ENCODE assay signal across 13 cellular contexts in the genomic region with DNA sequence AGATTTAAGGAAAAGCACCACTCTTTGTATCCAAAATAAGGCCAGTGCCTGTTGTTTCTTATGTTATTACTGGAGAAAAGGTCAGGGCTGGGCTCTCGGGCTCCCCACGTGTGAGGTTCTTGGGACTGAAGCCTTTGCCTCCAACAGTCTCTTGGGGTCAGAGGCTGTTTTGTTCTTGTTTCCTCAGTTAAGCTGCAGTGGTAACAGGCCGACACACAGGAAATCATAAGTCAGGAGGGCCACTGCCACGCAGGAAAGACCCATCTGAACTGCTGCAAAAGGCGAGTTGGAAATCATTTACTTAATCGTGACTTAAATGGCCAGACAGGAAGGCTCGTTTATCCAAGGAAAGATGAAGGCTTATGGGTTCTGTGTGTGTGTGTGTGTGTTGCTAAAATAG. TPM values are rescaled to one million over a fixed set of nuclear protein-coding genes. Genes with fewer than 3 reads are reported as not detected.
DNase-seq lines count a peak whose midpoint lies in the region; ATAC-seq and TF ChIP-seq lines count a peak whose summit lies in the region.
"Had no signal": no experiment of that assay in that cellular context is flagged by ENCODE, and none has a peak within 500 bp of the region (broad histone marks: within the 10 kb centered on the region; RNA-seq: fewer than 3 reads in every experiment).

No MANE protein-coding gene starts in this region.

- no peak for TF ChIP-seq RAD21 in SK-N-SH (IDR thresholded peaks at IDR 0.05; ENCODE audit: low read length)

- CTCF ChIA-PET in SK-N-SH (lab: Yijun Ruan, JAX) = interaction anchor here (1.2 kb wide), 1 partner anchor 78 kb away, joined by 3 read pairs; no protein-coding TSS in a partner anchor

- H3F3A ChIP-seq in SK-N-SH (replicated peaks; ENCODE audit: insufficient read depth) = no peaks in the 10 kb centered on the region

- no peak overlapping the region for H3K4me3 ChIP-seq in SK-N-SH (ENCODE audit: low read depth in 2 of 2, low read length in 1 of 2)
- H3K4me3 ChIP-seq: lower lobe of right lung had no signal

- H3K9me3 ChIP-seq in SK-N-SH = no peaks in the 10 kb centered on the region
- H3K9me3 ChIP-seq: lower lobe of right lung had no signal

- no peak for TF ChIP-seq CTCF in SK-N-SH (IDR thresholded peaks at IDR 0.05)
- TF ChIP-seq CTCF in nephron progenitor cell (IDR thresholded peaks at IDR 0.05) = no peak

- H3K36me3 ChIP-seq in SK-N-SH (replicated peaks in 1 of 2; ENCODE audit: control insufficient read depth in 1 of 2, insufficient read depth in 2 of 2, low read length in 1 of 2) = no peaks in the 10 kb centered on the region
- H3K36me3 ChIP-seq: lower lobe of right lung had no signal

- H3K4me3 Mint-ChIP-seq in stimulated activated effector memory CD8-positive, alpha-beta T cell treated with anti-CD3 and anti-CD28 coated beads, Interleukin-12 subunit alpha, Interleukin-12 subunit beta, amount 100 ng/mL, for 72 hours = peak overlapping the region; percentile 44
- no peak overlapping the region for H3K4me3 Mint-ChIP-seq in nephron progenitor cell

- H3K27ac Mint-ChIP-seq in stimulated activated effector memory CD8-positive, alpha-beta T cell treated with anti-CD3 and anti-CD28 coated beads, Interleukin-12 subunit alpha, Interleukin-12 subunit beta, amount 100 ng/mL, for 72 hours = peak overlapping the region; percentile 84
- H3K27ac Mint-ChIP-seq in nephron progenitor cell = no peak overlapping the region

- no peaks in the 10 kb centered on the region for H3K27me3 ChIP-seq in SK-N-SH (ENCODE audit: insufficient read depth)

- H3K9me3 Mint-ChIP-seq in stimulated activated effector memory CD8-positive, alpha-beta T cell treated with anti-CD3 and anti-CD28 coated beads, Interleukin-12 subunit alpha, Interleukin-12 subunit beta, amount 100 ng/mL, for 72 hours = no peaks in the 10 kb centered on the region
- H3K9me3 Mint-ChIP-seq in nephron progenitor cell = no peaks in the 10 kb centered on the region

- H3K27me3 Mint-ChIP-seq in nephron progenitor cell (ENCODE audit: low read depth, poor library complexity) = peaks cover 9% of the 10 kb centered on the region

- no peaks in the 10 kb centered on the region for H4K20me1 ChIP-seq in SK-N-SH (ENCODE audit: insufficient read depth)

- POLR2A ChIA-PET in SK-N-SH (lab: Yijun Ruan, JAX) = no interaction called here

- WGBS in SK-N-SH (ENCODE audit: low lambda C conversion rate) = 41% methylated on average over 7 of the region's 7 CpGs

- peaks cover 36% of the 10 kb centered on the region for H3K4me1 Mint-ChIP-seq in stimulated activated effector memory CD8-positive, alpha-beta T cell treated with anti-CD3 and anti-CD28 coated beads, Interleukin-12 subunit alpha, Interleukin-12 subunit beta, amount 100 ng/mL, for 72 hours
- H3K4me1 Mint-ChIP-seq in nephron progenitor cell = peaks cover 12% of the 10 kb centered on the region

- H2AFZ ChIP-seq in SK-N-SH (ENCODE audit: low read depth) = no peak overlapping the region

- H3K27ac ChIP-seq in SK-N-SH (ENCODE audit: low read depth in 2 of 2, low read length in 1 of 2) = no peak overlapping the region
- H3K27ac ChIP-seq in caudate nucleus (ENCODE audit: low read depth, low read length) = peak overlapping the region; percentile 46
- H3K27ac ChIP-seq: lower lobe of right lung had no signal

- ATAC-seq in SK-N-SH treated with all-trans-retinoic acid at 6 μM for 48 hours = no peak
- no peak for ATAC-seq in stimulated activated effector memory CD8-positive, alpha-beta T cell treated with anti-CD3 and anti-CD28 coated beads, Interleukin-12 subunit alpha, Interleukin-12 subunit beta, amount 100 ng/mL, for 72 hours
- ATAC-seq in left lobe of liver = no peak

- H3K9me2 ChIP-seq in SK-N-SH = no peaks in the 10 kb centered on the region

- peak overlapping the region; percentile 20; the same call in 1 of the 2 replicates for H3K4me2 ChIP-seq in SK-N-SH

- H3K79me2 ChIP-seq in SK-N-SH (ENCODE audit: insufficient read depth) = no peaks in the 10 kb centered on the region

- peaks cover 0 to 11% of the 10 kb centered on the region in 2 experiments; a peak in 1 of 4 replicates for H3K4me1 ChIP-seq in SK-N-SH (ENCODE audit: control insufficient read depth in 1 of 2, insufficient read depth in 2 of 2, low read depth in 1 of 2, low read length in 1 of 2)

- TF ChIP-seq EP300 in SK-N-SH (IDR thresholded peaks at IDR 0.05; ENCODE audit: borderline replicate concordance in 1 of 2, low read depth in 1 of 2, low read length in 1 of 2) = no peak

- H3K9ac ChIP-seq in SK-N-SH = no peak overlapping the region

- DNase-seq in SK-N-SH = no peak
- DNase-seq in M059J (ENCODE audit: low read depth) = peak; percentile 22
- DNase-seq in caudate nucleus (lab: John Stamatoyannopoulos, UW) = no peak
- no peak for DNase-seq in stimulated activated effector memory CD8-positive, alpha-beta T cell treated with anti-CD3 and anti-CD28 coated beads, Interleukin-12 subunit alpha, Interleukin-12 subunit beta, amount 100 ng/mL, for 72 hours (ENCODE audit: low spot score in 2 of 2)
- DNase-seq in left lobe of liver (ENCODE audit: low spot score) = no peak
- no peak for DNase-seq in NCI-H1105 (lab: John Stamatoyannopoulos, UW)
- DNase-seq in nephron progenitor cell = no peak
- DNase-seq: glutamatergic neuron, NCI-H1417 treated with DMSO at 0.1 percent for 48 hours had no signal

- no peaks in the 10 kb centered on the region for H3K36me3 Mint-ChIP-seq in stimulated activated effector memory CD8-positive, alpha-beta T cell treated with anti-CD3 and anti-CD28 coated beads, Interleukin-12 subunit alpha, Interleukin-12 subunit beta, amount 100 ng/mL, for 72 hours
- H3K36me3 Mint-ChIP-seq in nephron progenitor cell (ENCODE audit: low read depth) = no peaks in the 10 kb centered on the region

TF ChIP-seq in SK-N-SH, 30 proteins besides CTCF, POLR2A, EP300 and RAD21 (continues in another document):
- TF ChIP-seq MEF2A (IDR thresholded peaks at IDR 0.05; ENCODE audit: borderline replicate concordance, low read depth) (no peak), GABPA (IDR thresholded peaks at IDR 0.05; ENCODE audit: low read depth) (no peak), RCOR1 (IDR thresholded peaks at IDR 0.05; ENCODE audit: low read length) (no peak), FOSL2 (IDR thresholded peaks at IDR 0.05; ENCODE audit: borderline replicate concordance, low read depth) (no peak), RXRA (IDR thresholded peaks at IDR 0.05; ENCODE audit: borderline replicate concordance, low read depth) (no peak), FOXJ3 (CRISPR knock-in tag; IDR thresholded peaks at IDR 0.05) (no peak), POLR2AphosphoS5 (IDR thresholded peaks at IDR 0.05; ENCODE audit: low read depth, low read length) (no peak), SMC3 (IDR thresholded peaks at IDR 0.05; ENCODE audit: low read depth, low read length) (no peak), NRF1 (IDR thresholded peaks at IDR 0.05; ENCODE audit: low read depth, low read length) (no peak), ELF1 (IDR thresholded peaks at IDR 0.05) (no peak), TEAD4 (IDR thresholded peaks at IDR 0.05; ENCODE audit: borderline replicate concordance, insufficient read depth) (no peak), YY1 (IDR thresholded peaks at IDR 0.05; ENCODE audit: low read depth) (no peak), TAF1 (IDR thresholded peaks at IDR 0.05; ENCODE audit: borderline replicate concordance, low read depth, low read length) (no peak)

TF ChIP-seq in SK-N-SH treated with all-trans-retinoic acid at 6 μM for 48 hours, 23 proteins besides CTCF, POLR2A, EP300 and RAD21:
- TF ChIP-seq ZFP3 (CRISPR knock-in tag; IDR thresholded peaks at IDR 0.05) = no peak
- TF ChIP-seq, protein P1, sequence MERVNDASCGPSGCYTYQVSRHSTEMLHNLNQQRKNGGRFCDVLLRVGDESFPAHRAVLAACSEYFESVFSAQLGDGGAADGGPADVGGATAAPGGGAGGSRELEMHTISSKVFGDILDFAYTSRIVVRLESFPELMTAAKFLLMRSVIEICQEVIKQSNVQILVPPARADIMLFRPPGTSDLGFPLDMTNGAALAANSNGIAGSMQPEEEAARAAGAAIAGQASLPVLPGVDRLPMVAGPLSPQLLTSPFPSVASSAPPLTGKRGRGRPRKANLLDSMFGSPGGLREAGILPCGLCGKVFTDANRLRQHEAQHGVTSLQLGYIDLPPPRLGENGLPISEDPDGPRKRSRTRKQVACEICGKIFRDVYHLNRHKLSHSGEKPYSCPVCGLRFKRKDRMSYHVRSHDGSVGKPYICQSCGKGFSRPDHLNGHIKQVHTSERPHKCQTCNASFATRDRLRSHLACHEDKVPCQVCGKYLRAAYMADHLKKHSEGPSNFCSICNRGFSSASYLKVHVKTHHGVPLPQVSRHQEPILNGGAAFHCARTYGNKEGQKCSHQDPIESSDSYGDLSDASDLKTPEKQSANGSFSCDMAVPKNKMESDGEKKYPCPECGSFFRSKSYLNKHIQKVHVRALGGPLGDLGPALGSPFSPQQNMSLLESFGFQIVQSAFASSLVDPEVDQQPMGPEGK (CRISPR knock-in tag; IDR thresholded peaks at IDR 0.05; ENCODE audit: borderline replicate concordance) = no peak
- TF ChIP-seq TOX (CRISPR knock-in tag; IDR thresholded peaks at IDR 0.05; ENCODE audit: borderline replicate concordance) = no peak
- no peak for TF ChIP-seq ZC3H10 (CRISPR knock-in tag; IDR thresholded peaks at IDR 0.05)
- TF ChIP-seq BACH2 (CRISPR knock-in tag; IDR thresholded peaks at IDR 0.05; ENCODE audit: borderline replicate concordance) = no peak
- TF ChIP-seq, protein P2, sequence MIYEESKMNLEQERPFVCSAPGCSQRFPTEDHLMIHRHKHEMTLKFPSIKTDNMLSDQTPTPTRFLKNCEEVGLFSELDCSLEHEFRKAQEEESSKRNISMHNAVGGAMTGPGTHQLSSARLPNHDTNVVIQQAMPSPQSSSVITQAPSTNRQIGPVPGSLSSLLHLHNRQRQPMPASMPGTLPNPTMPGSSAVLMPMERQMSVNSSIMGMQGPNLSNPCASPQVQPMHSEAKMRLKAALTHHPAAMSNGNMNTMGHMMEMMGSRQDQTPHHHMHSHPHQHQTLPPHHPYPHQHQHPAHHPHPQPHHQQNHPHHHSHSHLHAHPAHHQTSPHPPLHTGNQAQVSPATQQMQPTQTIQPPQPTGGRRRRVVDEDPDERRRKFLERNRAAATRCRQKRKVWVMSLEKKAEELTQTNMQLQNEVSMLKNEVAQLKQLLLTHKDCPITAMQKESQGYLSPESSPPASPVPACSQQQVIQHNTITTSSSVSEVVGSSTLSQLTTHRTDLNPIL (CRISPR knock-in tag; IDR thresholded peaks at IDR 0.05; ENCODE audit: low read depth) = no peak
- no peak for TF ChIP-seq OSR1 (CRISPR knock-in tag; IDR thresholded peaks at IDR 0.05)

RNA-seq across cellular contexts. Expression of a gene that starts 30.3 kb away (rescaled TPM):
- not detected in 2 replicates for polyA plus RNA-seq in SK-N-SH (2012; rRNA removed)
- polyA plus RNA-seq in SK-N-SH (2012; cell fraction: cytosol; rRNA removed) = not detected in 2 replicates
- 0.16 and 0.31 TPM in 2 replicates for polyA plus RNA-seq in SK-N-SH (2012; cell fraction: nucleus; rRNA removed)
- total RNA-seq in M059J (2014; rRNA removed; shearing (Covaris generic)) = 0.30 TPM in 1 of 2 replicates, not detected in the other
- not detected for total RNA-seq in left lobe of liver
- total RNA-seq: A172, cerebellum, lower lobe of right lung had no signal

RNA-seq across cellular contexts. Expression of a gene that starts 44.1 kb away (rescaled TPM):
- 0.25 and 0.60 TPM in 2 replicates for polyA plus RNA-seq in SK-N-SH (2012; rRNA removed)
- 0.21 and 0.30 TPM in 2 replicates for polyA plus RNA-seq in SK-N-SH (2012; cell fraction: cytosol; rRNA removed)
- polyA plus RNA-seq in SK-N-SH (2012; cell fraction: nucleus; rRNA removed) = 0.69 and 0.92 TPM in 2 replicates
- total RNA-seq in M059J (2014; rRNA removed; shearing (Covaris generic)) = 2.6 and 4.2 TPM in 2 replicates
- total RNA-seq in left lobe of liver = not detected
- total RNA-seq: A172 had no signal
